9 cellular contexts compared by ENCODE assay signal in genomic region chr12:112977641-112978040, GRCh38. TPM values are rescaled to one million over a fixed set of nuclear protein-coding genes. Genes with fewer than 3 reads are reported as not detected.
DNase-seq lines count a peak whose midpoint lies in the region; ATAC-seq and TF ChIP-seq lines count a peak whose summit lies in the region.
"Had no signal": no experiment of that assay in that cellular context is flagged by ENCODE, and none has a peak within 500 bp of the region (broad histone marks: within the 10 kb centered on the region; RNA-seq: fewer than 3 reads in every experiment).

No MANE protein-coding gene starts in this region.

- H3K4me1 ChIP-seq in CD4-positive, alpha-beta memory T cell (ENCODE audit: insufficient read depth, low read length): peaks cover 44% of the 10 kb centered on the region
- H3K4me1 ChIP-seq in MM.1S (ENCODE audit: low read length) (peaks cover 6% of the 10 kb centered on the region; the same call in 1 of the 2 replicates), osteoblast (ENCODE audit: insufficient read depth, low read length) (peaks cover 6% of the 10 kb centered on the region)
- H3K4me1 ChIP-seq: SJCRH30 had no signal

- H3F3A ChIP-seq in MM.1S (ENCODE audit: insufficient read depth, low read length): peaks cover 14% of the 10 kb centered on the region

- no peaks in the 10 kb centered on the region for H3K27me3 ChIP-seq in CD4-positive, alpha-beta memory T cell (ENCODE audit: insufficient read depth, low read length)
- H3K27me3 ChIP-seq in MM.1S (replicated peaks; ENCODE audit: insufficient read depth, low read length) (no peaks in the 10 kb centered on the region), osteoblast (ENCODE audit: insufficient read depth, low read length) (no peaks in the 10 kb centered on the region)
- H3K27me3 ChIP-seq: SJCRH30 had no signal

- peak overlapping the region; percentile 97 to 99 (median 99) for H3K27ac Mint-ChIP-seq in CD4-positive, alpha-beta memory T cell
- peak overlapping the region; percentile 98 to 99 for H3K27ac Mint-ChIP-seq in effector memory CD8-positive, alpha-beta T cell

- H3K4me1 Mint-ChIP-seq in CD4-positive, alpha-beta memory T cell: peaks cover 23 to 53% (median 39%) of the 10 kb centered on the region in 4 donors
- peaks cover 38 to 42% of the 10 kb centered on the region in 2 donors for H3K4me1 Mint-ChIP-seq in effector memory CD8-positive, alpha-beta T cell (ENCODE audit: low read depth in 2 of 2)

- H3K27ac ChIP-seq in CD4-positive, alpha-beta memory T cell (ENCODE audit: low read depth, low read length): peak overlapping the region; percentile 91
- H3K27ac ChIP-seq in MM.1S (ENCODE audit: low read length): peak overlapping the region; percentile 95
- peak overlapping the region; percentile 65 for H3K27ac ChIP-seq in osteoblast (ENCODE audit: low read depth, low read length)
- H3K27ac ChIP-seq: SJCRH30 had no signal

- no peaks in the 10 kb centered on the region for H3K27me3 Mint-ChIP-seq in CD4-positive, alpha-beta memory T cell
- no peaks in the 10 kb centered on the region for H3K27me3 Mint-ChIP-seq in effector memory CD8-positive, alpha-beta T cell

- POLR2A ChIA-PET in CD4-positive, alpha-beta memory T cell (lab: Charles Lee; ENCODE audit: partially characterized antibody): interaction anchor here (0.7 to 5.3 kb wide), 19 partner anchors 7 to 357 kb away, joined by 3 to 144 read pairs (median 5); partner anchors contain the start of genes DDX54, OAS1, OAS3 and RITA1

- DNase-seq in CD4-positive, alpha-beta memory T cell: no peak
- DNase-seq in MM.1S (peak; percentile 31), osteoblast (ENCODE audit: insufficient read length, low spot score, missing footprints) (no peak), hepatic stellate cell (ENCODE audit: low spot score) (no peak), H4 (ENCODE audit: low spot score) (no peak), NCI-H82 (lab: John Stamatoyannopoulos, UW) (no peak)
- no peak for DNase-seq in effector memory CD8-positive, alpha-beta T cell
- DNase-seq: SJCRH30 had no signal

- H3K36me3 Mint-ChIP-seq in CD4-positive, alpha-beta memory T cell: peaks cover 9 to 34% of the 10 kb centered on the region in 2 donors
- peaks cover 17% of the 10 kb centered on the region for H3K36me3 Mint-ChIP-seq in effector memory CD8-positive, alpha-beta T cell (ENCODE audit: insufficient read depth)

- H4K20me1 ChIP-seq in MM.1S (ENCODE audit: insufficient read depth, low read length) (no peaks in the 10 kb centered on the region), osteoblast (ENCODE audit: insufficient read depth, low read length) (no peaks in the 10 kb centered on the region)

- H3K9ac ChIP-seq in MM.1S (ENCODE audit: low read length): peak overlapping the region; percentile 88

- H3K4me2 ChIP-seq in MM.1S (ENCODE audit: low read depth, low read length) (peak overlapping the region; percentile 86), osteoblast (ENCODE audit: insufficient read depth, low read length) (peak overlapping the region; percentile 98)

- no peak for TF ChIP-seq CTCF in MM.1S (IDR thresholded peaks at IDR 0.05; ENCODE audit: low read length)
- TF ChIP-seq CTCF in osteoblast (IDR thresholded peaks at IDR 0.05; ENCODE audit: extremely low read depth, low read depth, low read length): no peak

- no peaks in the 10 kb centered on the region for H3K36me3 ChIP-seq in CD4-positive, alpha-beta memory T cell (ENCODE audit: insufficient read depth, low read length)
- H3K36me3 ChIP-seq in MM.1S (replicated peaks; ENCODE audit: insufficient read depth, low read length) (no peaks in the 10 kb centered on the region), osteoblast (ENCODE audit: insufficient read depth, low read length) (no peaks in the 10 kb centered on the region)
- H3K36me3 ChIP-seq: SJCRH30 had no signal

- peak overlapping the region; percentile 87 to 88 for H3K4me3 ChIP-seq in CD4-positive, alpha-beta memory T cell (ENCODE audit: low read length in 2 of 2)
- H3K4me3 ChIP-seq in MM.1S (ENCODE audit: low read length) (peak overlapping the region; percentile 87), osteoblast (ENCODE audit: insufficient read depth, low read length) (peak overlapping the region; percentile 75)
- H3K4me3 ChIP-seq: SJCRH30 had no signal

- peaks cover 0 to 8% (median 3%) of the 10 kb centered on the region in 8 donors for H3K9me3 Mint-ChIP-seq in CD4-positive, alpha-beta memory T cell
- no peaks in the 10 kb centered on the region for H3K9me3 Mint-ChIP-seq in effector memory CD8-positive, alpha-beta T cell

- H3K79me2 ChIP-seq in MM.1S (ENCODE audit: low read length): peaks cover 39% of the 10 kb centered on the region
- no peaks in the 10 kb centered on the region for H3K79me2 ChIP-seq in osteoblast (ENCODE audit: insufficient read depth, low read length)

- intact Hi-C loops in CD4-positive, alpha-beta memory T cell (cut with micrococcal nuclease): loop anchor here (1.0 to 5.0 kb wide), 5 partner anchors 15 to 210 kb away; partner anchors contain the start of genes DDX54, OAS1, OAS3 and RITA1

- H3K9me3 ChIP-seq in CD4-positive, alpha-beta memory T cell (ENCODE audit: control insufficient read depth in 1 of 2, low read length in 2 of 2): no peaks in the 10 kb centered on the region
- H3K9me3 ChIP-seq in MM.1S (replicated peaks; ENCODE audit: insufficient read depth, low read length) (no peaks in the 10 kb centered on the region), osteoblast (ENCODE audit: low read depth, low read length) (no peaks in the 10 kb centered on the region)
- H3K9me3 ChIP-seq: SJCRH30 had no signal

- no peak for ATAC-seq in effector memory CD8-positive, alpha-beta T cell (replicated peaks)
- no peak for ATAC-seq in HG02763 (IDR thresholded peaks at IDR 0.05; ENCODE audit: unreplicated experiment)

- peak overlapping the region; percentile 88 to 100 (median 99) for H3K4me3 Mint-ChIP-seq in CD4-positive, alpha-beta memory T cell
- H3K4me3 Mint-ChIP-seq in effector memory CD8-positive, alpha-beta T cell: peak overlapping the region; percentile 99 to 100

- H3K9me2 ChIP-seq in MM.1S (replicated peaks; ENCODE audit: insufficient read depth, low read length): no peaks in the 10 kb centered on the region

- CTCF ChIA-PET in CD4-positive, alpha-beta memory T cell (lab: Charles Lee; ENCODE audit: partially characterized antibody): interaction anchor here (0.9 to 8.4 kb wide), 13 partner anchors 11 to 175 kb away, joined by 3 to 112 read pairs (median 5); partner anchors contain the start of genes OAS1 and OAS3

- H2AFZ ChIP-seq in MM.1S (ENCODE audit: low read length) (peak overlapping the region; percentile 81), osteoblast (ENCODE audit: low read length) (peak overlapping the region; percentile 100)

RNA-seq across cellular contexts. Expression of gene OAS2, which starts 0.7 kb away (rescaled TPM):
- total RNA-seq in CD4-positive, alpha-beta memory T cell: 10 to 100 TPM; 73.5 to 77.4 TPM
- polyA plus RNA-seq in CD4-positive, alpha-beta memory T cell: 10 to 100 TPM; 25.5 to 65.6 TPM
- total RNA-seq in osteoblast: 8.3 and 18.1 TPM in 2 replicates
- total RNA-seq in H4 (2014; rRNA removed; shearing (Covaris generic)): 40.3 and 49.7 TPM in 2 replicates
- total RNA-seq: SJCRH30 had no signal

RNA-seq across cellular contexts. Expression of gene OAS3, which starts 39.4 kb away (rescaled TPM):
- 10 to 100 TPM; 20.3 to 22.5 TPM for total RNA-seq in CD4-positive, alpha-beta memory T cell
- 10 to 100 TPM; 14.4 to 31.3 TPM for polyA plus RNA-seq in CD4-positive, alpha-beta memory T cell
- 1.8 and 6.9 TPM in 2 replicates for total RNA-seq in osteoblast
- total RNA-seq in H4 (2014; rRNA removed; shearing (Covaris generic)): 39.1 and 46.8 TPM in 2 replicates
